ENCODE assay signal across 9 cellular contexts in genomic region chr1:148523205-148524144, GRCh38. TPM values are rescaled to one million over a fixed set of nuclear protein-coding genes. Genes with fewer than 3 reads are reported as not detected.
DNase-seq lines count a peak whose midpoint lies in the region; ATAC-seq and TF ChIP-seq lines count a peak whose summit lies in the region.
"Not testable (repeated sequence)": the region's sequence is repeated elsewhere in the genome, so short reads cannot be mapped to it uniquely, and the experiment has no call there.
"Had no signal": no experiment of that assay in that cellular context is flagged by ENCODE, and none has a peak within 500 bp of the region (broad histone marks: within the 10 kb centered on the region; RNA-seq: fewer than 3 reads in every experiment).

No MANE protein-coding gene starts in this region.

- H3K9me3 Mint-ChIP-seq in HFFc6; T-helper 2 cell treated with Interferon-gamma antibody and Interleukin-4, amounts not matched to agents 5 μg/mL and 100 μg/mL, for 36 hours; activated naive CD4-positive, alpha-beta T cell treated with anti-CD3 and anti-CD28 coated beads, Interleukin-2, amount 50 U/mL, for 24 hours; natural killer cell: not testable (repeated sequence)

- intact Hi-C loops in natural killer cell (cut with micrococcal nuclease): not testable (repeated sequence)

- H3K27ac ChIP-seq in thoracic aorta: peak overlapping the region in 1 of 2 donors; percentile 69

- not testable (repeated sequence) for H3K27me3 Mint-ChIP-seq in HFFc6 (ENCODE audit: insufficient read depth); T-helper 2 cell treated with Interferon-gamma antibody and Interleukin-4, amounts not matched to agents 5 μg/mL and 100 μg/mL, for 36 hours (ENCODE audit: low read depth); activated naive CD4-positive, alpha-beta T cell treated with anti-CD3 and anti-CD28 coated beads, Interleukin-2, amount 50 U/mL, for 24 hours; natural killer cell (ENCODE audit: low read depth in 2 of 2)

- H3K9me3 ChIP-seq in thoracic aorta: not testable (repeated sequence)

- H3K4me3 ChIP-seq in fibroblast of villous mesenchyme (ENCODE audit: low read depth, low read length) (peak overlapping the region; percentile 50), thoracic aorta (peak overlapping the region; percentile 78)

- ATAC-seq in GM18511 (IDR thresholded peaks at IDR 0.05; ENCODE audit: unreplicated experiment) (peak; percentile 22), HG03565 (IDR thresholded peaks at IDR 0.05; ENCODE audit: unreplicated experiment) (peak; percentile 14), natural killer cell (peak; percentile 16 to 21 (median 16))
- ATAC-seq in thoracic aorta (ENCODE audit: insufficient number of reproducible peaks, low FRiP score, low read depth): not testable (repeated sequence)

- H3K4me3 Mint-ChIP-seq in HFFc6: peak overlapping the region; percentile 85
- H3K4me3 Mint-ChIP-seq in T-helper 2 cell treated with Interferon-gamma antibody and Interleukin-4, amounts not matched to agents 5 μg/mL and 100 μg/mL, for 36 hours: peak overlapping the region; percentile 87
- peak overlapping the region; percentile 89 for H3K4me3 Mint-ChIP-seq in activated naive CD4-positive, alpha-beta T cell treated with anti-CD3 and anti-CD28 coated beads, Interleukin-2, amount 50 U/mL, for 24 hours
- peak overlapping the region; percentile 98 for H3K4me3 Mint-ChIP-seq in natural killer cell

- not testable (repeated sequence) for H3K36me3 ChIP-seq in thoracic aorta

- not testable (repeated sequence) for H3K4me1 ChIP-seq in thoracic aorta (ENCODE audit: control insufficient read depth in 1 of 2, low read depth in 2 of 2)

- not testable (repeated sequence) for H3K36me3 Mint-ChIP-seq in HFFc6 (ENCODE audit: low read depth); T-helper 2 cell treated with Interferon-gamma antibody and Interleukin-4, amounts not matched to agents 5 μg/mL and 100 μg/mL, for 36 hours (ENCODE audit: low read depth); activated naive CD4-positive, alpha-beta T cell treated with anti-CD3 and anti-CD28 coated beads, Interleukin-2, amount 50 U/mL, for 24 hours; natural killer cell

- H3K27ac Mint-ChIP-seq in HFFc6 (peak overlapping the region; percentile 93), natural killer cell (peak overlapping the region; percentile 98)
- peak overlapping the region; percentile 99 for H3K27ac Mint-ChIP-seq in T-helper 2 cell treated with Interferon-gamma antibody and Interleukin-4, amounts not matched to agents 5 μg/mL and 100 μg/mL, for 36 hours
- peak overlapping the region; percentile 98 for H3K27ac Mint-ChIP-seq in activated naive CD4-positive, alpha-beta T cell treated with anti-CD3 and anti-CD28 coated beads, Interleukin-2, amount 50 U/mL, for 24 hours

- TF ChIP-seq CTCF in HFFc6 (IDR thresholded peaks at IDR 0.05); fibroblast of villous mesenchyme (IDR thresholded peaks at IDR 0.05; ENCODE audit: insufficient read depth, low read depth, low read length); natural killer cell (IDR thresholded peaks at IDR 0.05); thoracic aorta (IDR thresholded peaks at IDR 0.05): not testable (repeated sequence)

- not testable (repeated sequence) for H3K27me3 ChIP-seq in thoracic aorta (replicated peaks; ENCODE audit: insufficient read depth)

- peak; percentile 59 for DNase-seq in HFFc6
- peak; percentile 24 for DNase-seq in T-helper 2 cell treated with Interferon-gamma antibody and Interleukin-4, amounts not matched to agents 5 μg/mL and 100 μg/mL, for 36 hours (ENCODE audit: low spot score)
- not testable (repeated sequence) for DNase-seq in fibroblast of villous mesenchyme (ENCODE audit: low read depth); natural killer cell; thoracic aorta (ENCODE audit: low spot score)

- not testable (repeated sequence) for H3K4me1 Mint-ChIP-seq in HFFc6 (ENCODE audit: low read depth); T-helper 2 cell treated with Interferon-gamma antibody and Interleukin-4, amounts not matched to agents 5 μg/mL and 100 μg/mL, for 36 hours (ENCODE audit: low read depth); activated naive CD4-positive, alpha-beta T cell treated with anti-CD3 and anti-CD28 coated beads, Interleukin-2, amount 50 U/mL, for 24 hours
- peaks cover 7 to 14% of the 10 kb centered on the region in 2 donors for H3K4me1 Mint-ChIP-seq in natural killer cell

RNA-seq across cellular contexts. Expression of gene PPIAL4G, which starts 40.4 kb away (rescaled TPM):
- total RNA-seq in HFFc6 (2021; fragmentation: NEBNext Ultra II Directional; extraction: Animal tissue kit (Norgen Biotek cat#: 25700)): not detected
- total RNA-seq in fibroblast of villous mesenchyme (not detected in 2 replicates), natural killer cell (under 1 TPM; 0.33 to 0.50 (median 0.43) TPM), thoracic aorta (not detected)
- total RNA-seq: G401 had no signal
